In genomic region chr11:36088234-36088975, GRCh38 we compare ENCODE assay signal across 20 cellular contexts.
DNase-seq lines count a peak whose midpoint lies in the region; FAIRE-seq and TF ChIP-seq lines count a peak whose summit lies in the region.
"Had no signal": no experiment of that assay in that cellular context is flagged by ENCODE, and none has a peak within 500 bp of the region (broad histone marks: within the 10 kb centered on the region; RNA-seq: fewer than 3 reads in every experiment).

No MANE protein-coding gene starts in this region.

- H3K27ac Mint-ChIP-seq in glutamatergic neuron (ENCODE audit: unreplicated experiment), result no peak overlapping the region
- H3K27ac Mint-ChIP-seq: dendritic cell treated with granulocyte-macrophage colony-stimulating factor and Interleukin-4, amounts not matched to agents 40 ng/mL and 50 ng/mL, for 4 days; T-helper 2 cell treated with Interferon-gamma antibody and Interleukin-4, amounts not matched to agents 5 μg/mL and 100 μg/mL, for 36 hours had no signal

- no peaks in the 10 kb centered on the region for H3K9me2 ChIP-seq in GM23248 (ENCODE audit: insufficient read depth)

- DNase-seq in GM23248 (peak; percentile 69), astrocyte of the spinal cord (ENCODE audit: low read depth, low spot score) (peak; percentile 38), fibroblast of mammary gland (ENCODE audit: low read depth) (peak; percentile 51), pons (ENCODE audit: low spot score) (peak; percentile 39), testis (no peak), glutamatergic neuron (no peak), small intestine (no peak), SHP77 (lab: John Stamatoyannopoulos, UW) (no peak)
- DNase-seq: activated gamma-delta T cell treated with Interleukin-2 at 50 U/mL for 16 hours; AML-193; erythroblast; kidney; NCI-H1930; SIG-M5; sigmoid colon; stimulated activated CD4-positive, alpha-beta T cell treated with anti-CD3 and anti-CD28 coated beads, Interleukin-4, amount 100 ng/mL, for 1 hour had no signal

- H3K4me3 ChIP-seq in GM23248, result peak overlapping the region; percentile 24; the same call in 1 of the 2 replicates
- no peak overlapping the region for H3K4me3 ChIP-seq in astrocyte of the spinal cord (ENCODE audit: low read depth, low read length)
- H3K4me3 ChIP-seq in fibroblast of mammary gland (ENCODE audit: control insufficient read depth, low read depth, low read length), result no peak overlapping the region
- H3K4me3 ChIP-seq in testis, result no peak overlapping the region
- H3K4me3 ChIP-seq in small intestine (ENCODE audit: low read depth in 1 of 2, low read length in 2 of 2), result no peak overlapping the region
- H3K4me3 ChIP-seq: sigmoid colon, suprapubic skin had no signal

- H2AFZ ChIP-seq in GM23248, result peak overlapping the region; percentile 47; the same call in 1 of the 2 replicates

- peak overlapping the region; percentile 67 for H3K4me2 ChIP-seq in GM23248 (ENCODE audit: unreplicated experiment)

- H3K27me3 ChIP-seq in GM23248 (replicated peaks; ENCODE audit: insufficient read depth), result no peaks in the 10 kb centered on the region
- H3K27me3 ChIP-seq in testis, result no peaks in the 10 kb centered on the region
- no peaks in the 10 kb centered on the region for H3K27me3 ChIP-seq in small intestine (ENCODE audit: control insufficient read depth in 2 of 2, insufficient read depth in 2 of 2, low read length in 2 of 2)
- H3K27me3 ChIP-seq: sigmoid colon, suprapubic skin had no signal

- H3K9ac ChIP-seq in GM23248, result peak overlapping the region; percentile 23; the same call in 1 of the 2 replicates

- no peaks in the 10 kb centered on the region for H3K79me2 ChIP-seq in GM23248 (ENCODE audit: insufficient read depth)

- TF ChIP-seq CTCF in astrocyte of the spinal cord (IDR thresholded peaks at IDR 0.05; ENCODE audit: low read depth, low read length), result no peak
- no peak for TF ChIP-seq CTCF in fibroblast of mammary gland (conservative IDR thresholded peaks at IDR 0.05; ENCODE audit: control insufficient read depth, insufficient read depth, low read depth, low read length)
- TF ChIP-seq CTCF in testis (IDR thresholded peaks at IDR 0.05), result no peak
- no peak for TF ChIP-seq CTCF in glutamatergic neuron (IDR thresholded peaks at IDR 0.05; ENCODE audit: partially characterized antibody, unreplicated experiment)

- no peak overlapping the region for H3K4me3 Mint-ChIP-seq in glutamatergic neuron (ENCODE audit: unreplicated experiment)
- H3K4me3 Mint-ChIP-seq: dendritic cell treated with granulocyte-macrophage colony-stimulating factor and Interleukin-4, amounts not matched to agents 40 ng/mL and 50 ng/mL, for 4 days; T-helper 2 cell treated with Interferon-gamma antibody and Interleukin-4, amounts not matched to agents 5 μg/mL and 100 μg/mL, for 36 hours had no signal

- peaks cover 7% of the 10 kb centered on the region for H3K36me3 Mint-ChIP-seq in glutamatergic neuron (ENCODE audit: unreplicated experiment)

- in situ Hi-C loops in GM23248 (cut with MboI), result no loop called here
- in situ Hi-C loops in astrocyte of the spinal cord (cut with HindIII; ENCODE audit: low sequenced_read_pairs), result no loop called here

- H3K27ac ChIP-seq in GM23248 (peak overlapping the region; percentile 40), testis (no peak overlapping the region), small intestine (ENCODE audit: low read depth in 1 of 2, low read length in 1 of 2) (no peak overlapping the region)
- H3K27ac ChIP-seq: sigmoid colon, suprapubic skin had no signal

- H3K4me1 ChIP-seq in GM23248 (ENCODE audit: insufficient read depth), result peaks cover 19% of the 10 kb centered on the region
- H3K4me1 ChIP-seq in testis, result no peaks in the 10 kb centered on the region
- H3K4me1 ChIP-seq in small intestine (ENCODE audit: control insufficient read depth in 2 of 2, insufficient read depth in 1 of 2, low read depth in 1 of 2, low read length in 1 of 2), result no peaks in the 10 kb centered on the region

- H3K9me3 Mint-ChIP-seq in glutamatergic neuron (ENCODE audit: unreplicated experiment), result peaks cover 5% of the 10 kb centered on the region

- intact Hi-C loops in testis (cut with DNase I; ENCODE audit: low total_unique reads), result no loop called here

- H3K36me3 ChIP-seq in GM23248 (ENCODE audit: low read depth) (no peaks in the 10 kb centered on the region), testis (ENCODE audit: low read depth, missing control alignments) (no peaks in the 10 kb centered on the region), small intestine (ENCODE audit: control insufficient read depth in 2 of 2, insufficient read depth in 2 of 2, low read length in 2 of 2) (no peaks in the 10 kb centered on the region)

- H3K9me3 ChIP-seq in GM23248 (ENCODE audit: low read depth), result no peaks in the 10 kb centered on the region
- no peaks in the 10 kb centered on the region for H3K9me3 ChIP-seq in testis
- no peaks in the 10 kb centered on the region for H3K9me3 ChIP-seq in small intestine (ENCODE audit: control insufficient read depth, low read depth)
- H3K9me3 ChIP-seq: sigmoid colon, suprapubic skin had no signal

- peaks cover 17% of the 10 kb centered on the region for H3F3A ChIP-seq in GM23248 (ENCODE audit: insufficient read depth)

- no peaks in the 10 kb centered on the region for H3K27me3 Mint-ChIP-seq in glutamatergic neuron (ENCODE audit: unreplicated experiment)

- FAIRE-seq in small intestine (lab: Jason Lieb, UNC), result no peak
- FAIRE-seq: GM12891, kidney had no signal

- H3K4me1 Mint-ChIP-seq in glutamatergic neuron (ENCODE audit: low read depth, unreplicated experiment), result peaks cover 10% of the 10 kb centered on the region

- 9% methylated on average over 7 of the region's 7 CpGs for WGBS in GM23248 (ENCODE audit: low coverage in 1 of 2, low lambda C conversion rate in 2 of 2, missing lambda C conversion rate in 2 of 2), 2 experiments
- 65 to 66% methylated on average over 7 of the region's 7 CpGs for WGBS in testis, 2 donors
- WGBS in small intestine, 3 donors, result 72 to 91% (median 78%) methylated on average over 7 of the region's 7 CpGs

- no peak for TF ChIP-seq POLR2A in testis (IDR thresholded peaks at IDR 0.05)

- H4K20me1 ChIP-seq in GM23248 (ENCODE audit: insufficient read depth), result peaks cover 4% of the 10 kb centered on the region; the same call in 1 of the 2 replicates

Comparison
In these comparisons a context has a peak if more than half of its experiments do, and no peak if none do; other contexts are left out.
1. DNase-seq: peak in GM23248 (single experiment), astrocyte of the spinal cord (single experiment), fibroblast of mammary gland (single experiment) and pons (single experiment); none in testis (single experiment), glutamatergic neuron (single experiment), small intestine (single experiment) and SHP77 (0 of 2).